Comparison of ENCODE assay signal across 9 cellular contexts in genomic region chr14:69712217-69712565, GRCh38. TPM values are rescaled to one million over a fixed set of nuclear protein-coding genes. Genes with fewer than 3 reads are reported as not detected.
DNase-seq lines count a peak whose midpoint lies in the region; ATAC-seq, FAIRE-seq and TF ChIP-seq lines count a peak whose summit lies in the region.
"Had no signal": no experiment of that assay in that cellular context is flagged by ENCODE, and none has a peak within 500 bp of the region (broad histone marks: within the 10 kb centered on the region; RNA-seq: fewer than 3 reads in every experiment).

No MANE protein-coding gene starts in this region.

- no peak overlapping the region for H3K4me3 Mint-ChIP-seq in activated CD4-positive, alpha-beta memory T cell treated with anti-CD3 and anti-CD28 coated beads for 36 hours

- no peak overlapping the region for H2AFZ ChIP-seq in HCT116 (ENCODE audit: low read depth, low read length, poor library complexity, severe bottlenecking)

- H4K20me1 ChIP-seq in HCT116 (ENCODE audit: insufficient read depth) = no peaks in the 10 kb centered on the region

- TF ChIP-seq CTCF in HCT116 (IDR thresholded peaks at IDR 0.05 in 2 of 3, conservative IDR thresholded peaks at IDR 0.05 in 1 of 3; ENCODE audit: borderline replicate concordance in 1 of 3, insufficient read depth in 1 of 3, low read depth in 2 of 3, low read length in 2 of 3) = no peak

- H3K4me1 ChIP-seq in HCT116 (ENCODE audit: control insufficient read depth in 1 of 2, insufficient read depth in 2 of 2, low read length in 2 of 2) (peaks cover 17 to 22% of the 10 kb centered on the region in 2 experiments), right cardiac atrium (ENCODE audit: control insufficient read depth, insufficient read depth, low read length) (peaks cover 33% of the 10 kb centered on the region), small intestine (ENCODE audit: control insufficient read depth in 2 of 2, insufficient read depth in 1 of 2, low read depth in 1 of 2, low read length in 1 of 2) (peaks cover 0 to 22% of the 10 kb centered on the region in 2 donors)

- H3K4me3 ChIP-seq in HCT116 (replicated peaks in 1 of 2; ENCODE audit: low read depth in 1 of 2, low read length in 2 of 2) (no peak overlapping the region), right cardiac atrium (ENCODE audit: low read length) (no peak overlapping the region), small intestine (ENCODE audit: low read depth in 1 of 2, low read length in 2 of 2) (no peak overlapping the region)

- ATAC-seq in HCT116 (no peak), right cardiac atrium (no peak), GM18868 (IDR thresholded peaks at IDR 0.05; ENCODE audit: unreplicated experiment) (no peak), HG02759 (IDR thresholded peaks at IDR 0.05; ENCODE audit: unreplicated experiment) (no peak), HG02884 (IDR thresholded peaks at IDR 0.05; ENCODE audit: unreplicated experiment) (no peak)

- CTCF ChIA-PET in HCT116 (lab: Charles Lee) = no interaction called here
- CTCF ChIA-PET in activated CD4-positive, alpha-beta memory T cell treated with anti-CD3 and anti-CD28 coated beads for 36 hours (lab: Charles Lee) = interaction anchor here (3.2 kb wide), 1 partner anchor 15 kb away, joined by 11 read pairs; no protein-coding TSS in a partner anchor

- H3K27me3 ChIP-seq in HCT116 (ENCODE audit: insufficient read depth, low read length) (no peaks in the 10 kb centered on the region), right cardiac atrium (ENCODE audit: control insufficient read depth, insufficient read depth) (no peaks in the 10 kb centered on the region), small intestine (ENCODE audit: control insufficient read depth in 2 of 2, insufficient read depth in 2 of 2, low read length in 2 of 2) (no peaks in the 10 kb centered on the region)

- H3K27me3 Mint-ChIP-seq in activated CD4-positive, alpha-beta memory T cell treated with anti-CD3 and anti-CD28 coated beads for 36 hours = no peaks in the 10 kb centered on the region

- TF ChIP-seq POLR2A in HCT116 (IDR thresholded peaks at IDR 0.05; ENCODE audit: borderline replicate concordance, extremely low read depth, insufficient read depth, insufficient read length) = no peak

- no peaks in the 10 kb centered on the region for H3K9me2 ChIP-seq in HCT116 (ENCODE audit: insufficient read depth)

- 38% methylated on average over 5 of the region's 5 CpGs for WGBS in right cardiac atrium
- 46 to 62% (median 48%) methylated on average over 5 of the region's 5 CpGs for WGBS in small intestine, 3 donors

- POLR2A ChIA-PET in HCT116 (lab: Charles Lee) = no interaction called here
- POLR2A ChIA-PET in activated CD4-positive, alpha-beta memory T cell treated with anti-CD3 and anti-CD28 coated beads for 36 hours (lab: Charles Lee) = no interaction called here

- DNase-seq in HCT116 (ENCODE audit: low read depth, low spot score) (no peak), right cardiac atrium (no peak), small intestine (no peak), middle frontal gyrus (ENCODE audit: extremely low spot score, low spot score) (no peak)
- no peak for DNase-seq in activated CD4-positive, alpha-beta memory T cell treated with anti-CD3 and anti-CD28 coated beads for 36 hours
- DNase-seq: NCI-H2081 treated with DMSO at 0.1 percent for 48 hours had no signal

- H3K9me3 ChIP-seq in HCT116 (ENCODE audit: control insufficient read depth in 1 of 2, insufficient read depth in 1 of 2, low read depth in 1 of 2, low read length in 2 of 2) (no peaks in the 10 kb centered on the region), right cardiac atrium (ENCODE audit: control insufficient read depth, low read length) (no peaks in the 10 kb centered on the region), small intestine (ENCODE audit: control insufficient read depth, low read depth) (no peaks in the 10 kb centered on the region)

- H3K9ac ChIP-seq in HCT116 (ENCODE audit: low read length) = no peak overlapping the region

- BruUV-seq in HCT116 (replicated peaks; lab: Mats Ljungman, UMichigan) = no TSS peak

- H3K4me2 ChIP-seq in HCT116 (ENCODE audit: low read length) = peak overlapping the region; percentile 37; the same call in 1 of the 2 replicates

- TF ChIP-seq RAD21 in HCT116 (IDR thresholded peaks at IDR 0.05; ENCODE audit: low read depth) = no peak

- no peak for FAIRE-seq in small intestine (lab: Jason Lieb, UNC)

- RAD21 ChIA-PET in HCT116 (lab: Charles Lee; ENCODE audit: low non-redundant PET in 1 of 2, low total read pairs in 2 of 2, uncharacterized antibody in 2 of 2, unreplicated experiment in 2 of 2) = no interaction called here

- peak overlapping the region; percentile 34; the same call in 1 of the 2 replicates for H3K27ac ChIP-seq in HCT116 (ENCODE audit: low read depth, low read length)
- peak overlapping the region; percentile 53 for H3K27ac ChIP-seq in right cardiac atrium (ENCODE audit: low read length)
- H3K27ac ChIP-seq in small intestine (ENCODE audit: low read depth in 1 of 2, low read length in 1 of 2) = peak overlapping the region; percentile 9 to 76

- no peaks in the 10 kb centered on the region for H3K9me3 Mint-ChIP-seq in activated CD4-positive, alpha-beta memory T cell treated with anti-CD3 and anti-CD28 coated beads for 36 hours

- peaks cover 58% of the 10 kb centered on the region for H3K36me3 Mint-ChIP-seq in activated CD4-positive, alpha-beta memory T cell treated with anti-CD3 and anti-CD28 coated beads for 36 hours

- H3K36me3 ChIP-seq in HCT116 (ENCODE audit: control insufficient read depth in 1 of 2, insufficient read depth in 2 of 2, low read length in 2 of 2) = no peaks in the 10 kb centered on the region
- peaks cover 7 to 12% of the 10 kb centered on the region in 2 donors for H3K36me3 ChIP-seq in small intestine (ENCODE audit: control insufficient read depth in 2 of 2, insufficient read depth in 2 of 2, low read length in 2 of 2)

- intact Hi-C loops in HCT116 (cut with micrococcal nuclease) (no loop called here), right cardiac atrium (cut with DNase I) (loop anchor here in 2 of 4 donors (5.0 kb wide), 2 partner anchors 95 to 100 kb away; partner anchors contain the start of gene SUSD6 (in 1 of the 2))
- intact Hi-C loops in activated CD4-positive, alpha-beta memory T cell treated with anti-CD3 and anti-CD28 coated beads for 36 hours (cut with micrococcal nuclease) = no loop called here

- peaks cover 58% of the 10 kb centered on the region for H3K4me1 Mint-ChIP-seq in activated CD4-positive, alpha-beta memory T cell treated with anti-CD3 and anti-CD28 coated beads for 36 hours (ENCODE audit: low read depth)

- H3K27ac Mint-ChIP-seq in activated CD4-positive, alpha-beta memory T cell treated with anti-CD3 and anti-CD28 coated beads for 36 hours = peak overlapping the region; percentile 70

- no peaks in the 10 kb centered on the region for H3K79me2 ChIP-seq in HCT116 (ENCODE audit: insufficient read depth, low read length)

TF ChIP-seq in HCT116, 20 proteins besides CTCF, POLR2A, EP300 and RAD21 (continues in another document):
- TF ChIP-seq FOSL1 (IDR thresholded peaks at IDR 0.05; ENCODE audit: low read depth) (no peak), REST (IDR thresholded peaks at IDR 0.05; ENCODE audit: low read depth) (no peak), EZH2phosphoT487 (IDR thresholded peaks at IDR 0.05; ENCODE audit: borderline replicate concordance) (no peak), SIN3A (IDR thresholded peaks at IDR 0.05; ENCODE audit: low read depth) (no peak), TCF7L2 (IDR thresholded peaks at IDR 0.05; ENCODE audit: borderline replicate concordance, extremely low read depth, insufficient read depth, insufficient read length) (no peak), CEBPB (IDR thresholded peaks at IDR 0.05; ENCODE audit: low read depth) (no peak), YY1 (IDR thresholded peaks at IDR 0.05; ENCODE audit: extremely low read depth, insufficient replicate concordance, low read depth, low read length) (no peak), POLR2AphosphoS5 (IDR thresholded peaks at IDR 0.05; ENCODE audit: low read depth, low read length) (no peak)

RNA-seq across cellular contexts. Expression of gene SRSF5, which starts 54.8 kb away (rescaled TPM):
- 258 TPM for total RNA-seq in HCT116 (2021; ENCODE audit: unreplicated experiment)
- polyA plus RNA-seq in HCT116 (2012) = 246 and 285 TPM in 2 replicates
- total RNA-seq in activated CD4-positive, alpha-beta memory T cell treated with anti-CD3 and anti-CD28 coated beads for 36 hours = 100 to 1,000 TPM; 289 to 303 TPM
- total RNA-seq in right cardiac atrium = 100 to 1,000 TPM; 210 to 259 (median 237) TPM
- polyA plus RNA-seq in right cardiac atrium = 279 TPM
- polyA plus RNA-seq in small intestine = 100 to 1,000 TPM; 216 to 250 (median 249) TPM
